In genomic region chr9:69254223-69254622, GRCh38 we compare ENCODE assay signal across 14 cellular contexts.
"Had no signal": no experiment of that assay in that cellular context is flagged by ENCODE, and none has a peak within 500 bp of the region (broad histone marks: within the 10 kb centered on the region; RNA-seq: fewer than 3 reads in every experiment).

No MANE protein-coding gene starts in this region.

- DNase-seq: activated CD4-positive, alpha-beta T cell treated with anti-CD3 and anti-CD28 coated beads for 36 hours; activated CD8-positive, alpha-beta memory T cell treated with anti-CD3 and anti-CD28 coated beads, Interleukin-2, amount 50 U/mL, for 48 hours; activated CD8-positive, alpha-beta T cell treated with anti-CD3 and anti-CD28 coated beads, Interleukin-2, amount 10 ng/mL, durations not matched to agents 7 days and 5 days; activated naive CD4-positive, alpha-beta T cell; effector CD8-positive, alpha-beta T cell; kidney glomerular epithelial cell; retina; small intestine; T-cell; T1000 had no signal

- ATAC-seq: activated CD4-positive, alpha-beta T cell treated with anti-CD3 and anti-CD28 coated beads for 36 hours; activated CD8-positive, alpha-beta T cell treated with anti-CD3 and anti-CD28 coated beads, Interleukin-2, amount 10 ng/mL, durations not matched to agents 7 days and 5 days; T-cell had no signal

- FAIRE-seq: astrocyte, frontal cortex, small intestine had no signal

- H3K27ac ChIP-seq: coronary artery, VCaP had no signal
